1 cellular context compared by ENCODE assay signal in genomic region chr16:18925306-18926188, GRCh38.
A peak's percentile ranks its signal among the peaks of the same experiment; 100 is the strongest.
TF ChIP-seq lines count a peak whose summit lies in the region.

No MANE protein-coding gene starts in this region.

TF ChIP-seq in HEK293, 187 proteins besides CTCF, POLR2A, EP300 and RAD21 (continued from another document):
- TF ChIP-seq PRDM1 (tag by site-specific recombination; IDR thresholded peaks at IDR 0.05), result peak; percentile 58; the same call in 1 of the 2 replicates
- TF ChIP-seq ZNF513 (tag by site-specific recombination; IDR thresholded peaks at IDR 0.05), result peak; percentile 73
- peak; percentile 41; the same call in 1 of the 2 replicates for TF ChIP-seq SP3 (tag by site-specific recombination; IDR thresholded peaks at IDR 0.05)
